Comparison of ENCODE assay signal across 1 cellular context in genomic region chr10:85528318-85528652, GRCh38.
TF ChIP-seq lines count a peak whose summit lies in the region.

No MANE protein-coding gene starts in this region.

TF ChIP-seq in H1, 55 proteins besides CTCF, POLR2A, EP300 and RAD21 (continued from another document):
- no peak for TF ChIP-seq CHD7 (IDR thresholded peaks at IDR 0.05; ENCODE audit: insufficient replicate concordance, low read length)
